In the genomic region with DNA sequence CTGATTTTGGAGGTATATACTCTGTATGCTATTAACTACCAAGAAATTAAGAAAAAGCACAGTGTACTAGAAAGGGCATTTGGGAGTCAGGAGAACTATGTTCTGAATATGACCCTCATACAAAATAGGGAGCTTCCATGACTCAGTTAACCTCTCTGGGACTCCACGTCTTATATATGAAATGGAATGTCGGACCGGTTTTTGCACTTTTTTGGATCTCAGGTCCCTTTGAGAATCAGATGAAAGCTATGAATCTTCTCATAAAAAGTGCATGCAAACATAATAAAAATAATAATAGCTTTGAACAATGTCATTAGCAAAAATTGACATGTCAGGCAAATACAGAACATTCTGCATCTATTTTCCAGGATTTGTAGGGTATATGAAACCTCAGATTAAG, we compare ENCODE assay signal across 21 cellular contexts.
"Had no signal": no experiment of that assay in that cellular context is flagged by ENCODE, and none has a peak within 500 bp of the region (broad histone marks: within the 10 kb centered on the region; RNA-seq: fewer than 3 reads in every experiment).

No MANE protein-coding gene starts in this region.

- ATAC-seq: activated CD4-positive, CD25-positive, alpha-beta regulatory T cell treated with anti-CD3 and anti-CD28 coated beads, Interleukin-2, amount 50 U/mL, for 24 hours; activated T-cell treated with anti-CD3 and anti-CD28 coated beads, Interleukin-2, amount 50 U/mL, for 4 hours; activated T-helper 17 cell treated with anti-CD3 and anti-CD28 coated beads, Interleukin-2, amount 50 U/mL, for 72 hours had no signal

- H3K36me3 ChIP-seq: WERI-Rb-1 had no signal

- H3K27ac Mint-ChIP-seq: activated naive CD4-positive, alpha-beta T cell treated with anti-CD3 and anti-CD28 coated beads, Interleukin-2, amount 10 ng/mL, durations not matched to agents 7 days and 5 days; activated naive CD8-positive, alpha-beta T cell treated with anti-CD3 and anti-CD28 coated beads for 36 hours; activated T-helper 17 cell treated with anti-CD3 and anti-CD28 coated beads, Interleukin-2, amount 50 U/mL, for 72 hours had no signal

- H3K27me3 Mint-ChIP-seq: activated naive CD4-positive, alpha-beta T cell treated with anti-CD3 and anti-CD28 coated beads, Interleukin-2, amount 10 ng/mL, durations not matched to agents 7 days and 5 days; activated naive CD8-positive, alpha-beta T cell treated with anti-CD3 and anti-CD28 coated beads for 36 hours; activated T-helper 17 cell treated with anti-CD3 and anti-CD28 coated beads, Interleukin-2, amount 50 U/mL, for 72 hours had no signal

- H3K4me3 ChIP-seq: PC-9, SK-N-MC had no signal

- H3K9me3 Mint-ChIP-seq: activated naive CD4-positive, alpha-beta T cell treated with anti-CD3 and anti-CD28 coated beads, Interleukin-2, amount 10 ng/mL, durations not matched to agents 7 days and 5 days; activated T-cell treated with anti-CD3 and anti-CD28 coated beads, Interleukin-2, amount 50 U/mL, for 4 hours; activated T-helper 17 cell treated with anti-CD3 and anti-CD28 coated beads, Interleukin-2, amount 50 U/mL, for 72 hours had no signal

- DNase-seq: activated CD4-positive, alpha-beta T cell treated with anti-CD3 and anti-CD28 coated beads for 4 hours; activated CD4-positive, alpha-beta T cell treated with anti-CD3 and anti-CD28 coated beads, Interleukin-2, amount 50 U/mL, for 48 hours; activated gamma-delta T cell treated with Interleukin-2 at 50 U/mL for 16 hours; activated naive CD4-positive, alpha-beta T cell treated with anti-CD3 and anti-CD28 coated beads, Interleukin-2, amount 10 ng/mL, durations not matched to agents 7 days and 5 days; activated naive CD8-positive, alpha-beta T cell treated with anti-CD3 and anti-CD28 coated beads for 36 hours; activated T-cell treated with anti-CD3 and anti-CD28 coated beads, Interleukin-2, amount 50 U/mL, for 4 hours; cerebellar nuclear complex; Kasumi-1; KBM-7; NCI-H1048; NCI-H146; NCI-H187 treated with DMSO at 0.1 percent for 48 hours; NCI-H2081 treated with DMSO at 0.1 percent for 48 hours; NCI-H446; NCI-H524; PC-9; T-helper 1 cell; WERI-Rb-1 had no signal

- H3K4me3 Mint-ChIP-seq: activated naive CD4-positive, alpha-beta T cell treated with anti-CD3 and anti-CD28 coated beads, Interleukin-2, amount 10 ng/mL, durations not matched to agents 7 days and 5 days; activated naive CD8-positive, alpha-beta T cell treated with anti-CD3 and anti-CD28 coated beads for 36 hours; activated T-cell treated with anti-CD3 and anti-CD28 coated beads, Interleukin-2, amount 50 U/mL, for 4 hours; activated T-helper 17 cell treated with anti-CD3 and anti-CD28 coated beads, Interleukin-2, amount 50 U/mL, for 72 hours had no signal
